8 cellular contexts compared by ENCODE assay signal in the genomic region with DNA sequence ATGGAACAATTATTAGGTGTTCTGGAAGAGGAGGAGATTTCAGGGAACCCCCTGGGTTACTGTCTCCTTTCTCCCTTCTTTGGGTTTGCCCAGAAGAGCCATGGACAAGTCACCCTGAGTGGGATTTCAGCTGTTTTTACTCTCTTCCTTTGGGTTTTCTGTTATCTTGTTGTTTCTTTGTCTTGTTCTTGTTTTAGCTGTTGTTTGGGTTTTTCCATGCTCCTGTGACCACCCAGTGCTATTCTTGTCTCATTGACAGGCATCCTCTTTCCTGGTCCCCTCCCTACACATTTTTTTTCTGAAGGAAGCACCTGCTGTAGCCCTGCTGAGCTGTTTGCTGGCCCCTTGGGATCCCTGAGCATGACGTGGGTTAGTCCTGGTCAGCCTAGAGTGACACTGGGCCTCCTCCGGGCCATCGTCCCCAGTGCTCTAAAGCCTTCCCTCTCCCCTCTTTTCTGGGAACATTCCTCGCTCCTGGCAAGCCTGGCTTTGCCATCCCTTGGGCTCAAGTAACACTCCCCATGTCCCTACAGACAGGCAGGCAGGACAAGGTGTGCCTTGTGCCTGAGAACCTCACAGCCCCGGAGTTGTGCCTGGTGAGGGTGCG. TPM values are rescaled to one million over a fixed set of nuclear protein-coding genes. Genes with fewer than 3 reads are reported as not detected.
DNase-seq lines count a peak whose midpoint lies in the region; ATAC-seq and TF ChIP-seq lines count a peak whose summit lies in the region.

No MANE protein-coding gene starts in this region.

- TF ChIP-seq CTCF in GM13976 (IDR thresholded peaks at IDR 0.05; ENCODE audit: borderline replicate concordance, control extremely low read depth, extremely low read depth, insufficient read depth, missing control alignments) (no peak), right atrium auricular region (IDR thresholded peaks at IDR 0.05) (no peak)

- H3K27ac ChIP-seq in right atrium auricular region = peak overlapping the region in 1 of 2 donors; percentile 36

- H3K9me3 ChIP-seq in right atrium auricular region = no peaks in the 10 kb centered on the region

- DNase-seq in GM13976 (ENCODE audit: low spot score) = peak; percentile 64
- peak; percentile 58 for DNase-seq in right atrium auricular region (ENCODE audit: low spot score)
- no peak for DNase-seq in SHP77 (lab: John Stamatoyannopoulos, UW)
- no peak for DNase-seq in inferior parietal cortex (ENCODE audit: extremely low spot score)
- DNase-seq in kidney glomerular epithelial cell (lab: John Stamatoyannopoulos, UW) = no peak
- no peak for DNase-seq in NK-92 treated with Interleukin-12 subunit alpha and Interleukin-12 subunit beta, amount 100 ng/mL, for 24 hours (lab: John Stamatoyannopoulos, UW)

- no peaks in the 10 kb centered on the region for H3K27me3 ChIP-seq in right atrium auricular region

- ATAC-seq in GM21423 (IDR thresholded peaks at IDR 0.05; ENCODE audit: unreplicated experiment) (peak; percentile 50), HG03442 (IDR thresholded peaks at IDR 0.05; ENCODE audit: unreplicated experiment) (peak; percentile 44)

- H3K4me1 ChIP-seq in right atrium auricular region = peaks cover 0 to 4% of the 10 kb centered on the region in 2 donors

- peak overlapping the region in 1 of 2 donors; percentile 25 for H3K4me3 ChIP-seq in right atrium auricular region

- in situ Hi-C loops in GM13976 (cut with MboI; ENCODE audit: low sequenced_read_pairs, unreplicated experiment) = no loop called here

- no peaks in the 10 kb centered on the region for H3K36me3 ChIP-seq in right atrium auricular region

RNA-seq across cellular contexts. Expression of a gene that starts 3.5 kb away (rescaled TPM):
- under 1 TPM in 1 of 2 donors, not detected in 1; 0.12 TPM for total RNA-seq in right atrium auricular region

Comparison
In these comparisons a context has a peak if more than half of its experiments do, and no peak if none do; other contexts are left out.
1. DNase-seq: peak in GM13976 (single experiment) and right atrium auricular region (single experiment); none in SHP77 (0 of 2), inferior parietal cortex (single experiment), kidney glomerular epithelial cell (single experiment) and NK-92 treated with Interleukin-12 subunit alpha and Interleukin-12 subunit beta, amount 100 ng/mL, for 24 hours (single experiment).